In the genomic region with DNA sequence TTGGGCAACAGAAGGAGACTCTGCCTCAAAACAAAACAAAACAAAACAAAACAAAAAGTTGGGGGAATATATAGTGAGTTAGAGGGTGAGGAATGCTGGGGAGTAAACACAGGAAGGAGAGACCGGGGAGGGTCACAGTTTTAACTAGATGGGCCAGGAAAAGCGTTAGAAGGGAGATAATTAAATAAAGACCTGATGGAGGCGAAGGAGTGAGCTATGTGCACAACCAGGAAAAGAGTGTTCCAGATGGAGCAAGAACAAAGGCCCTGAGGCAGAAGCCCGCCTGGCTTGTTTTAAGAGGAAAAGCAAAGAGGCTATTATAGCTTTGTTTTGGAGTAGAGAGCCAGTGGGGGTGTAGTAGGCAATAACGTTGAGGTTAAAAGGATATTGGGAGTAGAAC, we compare ENCODE assay signal across 21 cellular contexts. TPM values are rescaled to one million over a fixed set of nuclear protein-coding genes. Genes with fewer than 3 reads are reported as not detected.
A peak's percentile ranks its signal among the peaks of the same experiment; 100 is the strongest.
DNase-seq lines count a peak whose midpoint lies in the region; ATAC-seq, FAIRE-seq and TF ChIP-seq lines count a peak whose summit lies in the region.
"Had no signal": no experiment of that assay in that cellular context is flagged by ENCODE, and none has a peak within 500 bp of the region (broad histone marks: within the 10 kb centered on the region; RNA-seq: fewer than 3 reads in every experiment).

No MANE protein-coding gene starts in this region.

- H2AK5ac ChIP-seq in IMR-90 (ENCODE audit: low read depth, low read length), result no peak overlapping the region; the same call in 1 of the 2 replicates

- H3K4me2 ChIP-seq in IMR-90 (ENCODE audit: low read depth, low read length), result no peak overlapping the region; the same call in 1 of the 2 replicates
- H3K4me2 ChIP-seq: SK-N-SH had no signal

- CTCF ChIA-PET in IMR-90 (lab: Yijun Ruan, JAX), result interaction anchor here (0.8 kb wide), 1 partner anchor 72 kb away, joined by 3 read pairs; no protein-coding TSS in a partner anchor
- CTCF ChIA-PET in activated CD4-positive, alpha-beta memory T cell treated with anti-CD3 and anti-CD28 coated beads for 36 hours (lab: Charles Lee), result interaction anchor here (1.0 to 1.3 kb wide), 2 partner anchors 8 to 44 kb away, joined by 3 read pairs; no protein-coding TSS in a partner anchor

- H3K79me1 ChIP-seq in IMR-90 (ENCODE audit: low read depth in 1 of 2, low read length in 2 of 2), result peaks cover under 1 to 1% of the 10 kb centered on the region in 2 experiments; a peak in 3 of 4 replicates

- H3K9me1 ChIP-seq in IMR-90 (ENCODE audit: insufficient read depth, low read length), result peaks cover 4% of the 10 kb centered on the region

- H4K91ac ChIP-seq in IMR-90 (ENCODE audit: insufficient read depth, low read depth, low read length), result no peak overlapping the region

- H3K9me3 Mint-ChIP-seq in activated CD4-positive, alpha-beta memory T cell treated with anti-CD3 and anti-CD28 coated beads for 36 hours, result no peaks in the 10 kb centered on the region
- H3K9me3 Mint-ChIP-seq: T-helper 2 cell treated with Interferon-gamma antibody and Interleukin-4, amounts not matched to agents 5 μg/mL and 100 μg/mL, for 36 hours; WTC11 had no signal

- H3K27ac ChIP-seq in IMR-90 (ENCODE audit: insufficient read depth, low read length) (no peak overlapping the region), SJSA1 (peak overlapping the region; percentile 52), right lobe of liver (peak overlapping the region; percentile 39 to 97 (median 82)), thyroid gland (peak overlapping the region in 2 of 3 donors; percentile 72 to 90)
- H3K27ac ChIP-seq: right atrium auricular region had no signal

- no peak overlapping the region for H3K18ac ChIP-seq in IMR-90 (ENCODE audit: low read depth, low read length)

- H3K36me3 Mint-ChIP-seq in activated CD4-positive, alpha-beta memory T cell treated with anti-CD3 and anti-CD28 coated beads for 36 hours, result no peaks in the 10 kb centered on the region
- H3K36me3 Mint-ChIP-seq: brain, WTC11 had no signal

- no peak overlapping the region for H2BK5ac ChIP-seq in IMR-90 (ENCODE audit: low read depth, low read length, poor library complexity, severe bottlenecking)

- 0 out of 4 replicates have a peak overlapping the region, but pooled peaks of 1 of the 2 experiments have one; percentile 35 for H4K8ac ChIP-seq in IMR-90 (ENCODE audit: low read depth in 2 of 2, low read length in 2 of 2)

- no peaks in the 10 kb centered on the region for H3K36me3 ChIP-seq in IMR-90 (ENCODE audit: control insufficient read depth, insufficient read depth, low read length)
- H3K36me3 ChIP-seq in SJSA1, result no peaks in the 10 kb centered on the region
- no peaks in the 10 kb centered on the region for H3K36me3 ChIP-seq in right lobe of liver
- no peaks in the 10 kb centered on the region for H3K36me3 ChIP-seq in thyroid gland
- H3K36me3 ChIP-seq: right atrium auricular region had no signal

- WGBS in IMR-90 (ENCODE audit: extremely low coverage in 2 of 2, insufficient read length in 1 of 2), 2 experiments, result 48% methylated on average over 4 of the region's 5 CpGs; no CpG with 5 or more reads in 1 of the 2 experiments
- WGBS in right lobe of liver (ENCODE audit: insufficient coverage, low coverage, low lambda C conversion rate, missing lambda C conversion rate), result 52% methylated on average over 4 of the region's 5 CpGs
- WGBS in thyroid gland, 2 donors, result 67 to 70% methylated on average over 5 of the region's 5 CpGs

- TF ChIP-seq RAD21 in IMR-90 (IDR thresholded peaks at IDR 0.05; ENCODE audit: low read length), result no peak

- no peak overlapping the region for H3K56ac ChIP-seq in IMR-90 (ENCODE audit: extremely low read depth, insufficient read depth, low read length)

- H3K4me1 ChIP-seq in IMR-90 (ENCODE audit: control insufficient read depth, insufficient read depth, low read length) (peaks cover 4% of the 10 kb centered on the region; the same call in 1 of the 2 replicates), SJSA1 (replicated peaks) (peaks cover 25% of the 10 kb centered on the region), right lobe of liver (peaks cover 0 to 41% (median 15%) of the 10 kb centered on the region in 4 donors), thyroid gland (peaks cover 14 to 34% of the 10 kb centered on the region in 2 donors)
- H3K4me1 ChIP-seq: right atrium auricular region had no signal

- intact Hi-C loops in IMR-90 (cut with micrococcal nuclease) (no loop called here), right lobe of liver (cut with DNase I) (no loop called here), thyroid gland (cut with DNase I) (loop anchor here (10.0 kb wide), 1 partner anchor 78 kb away; no protein-coding TSS in a partner anchor)
- intact Hi-C loops in activated CD4-positive, alpha-beta memory T cell treated with anti-CD3 and anti-CD28 coated beads for 36 hours (cut with micrococcal nuclease), result no loop called here

- DNase-seq in IMR-90, result no peak
- peak; percentile 60 to 85 for DNase-seq in SJSA1 (ENCODE audit: low read depth in 1 of 2, low spot score in 2 of 2)
- no peak for DNase-seq in right lobe of liver
- DNase-seq in thyroid gland, result no peak
- DNase-seq in activated CD4-positive, alpha-beta memory T cell treated with anti-CD3 and anti-CD28 coated beads for 36 hours, result no peak
- DNase-seq in RCC 7860 (ENCODE audit: low spot score), result no peak
- DNase-seq in NCI-H187 treated with DMSO at 0.1 percent for 48 hours (lab: John Stamatoyannopoulos, UW), result no peak
- DNase-seq: AML-193, EL, left cardiac atrium, mucosa of descending colon, NCI-H1417 treated with DMSO at 0.1 percent for 48 hours, NCI-H345, SK-N-SH had no signal

- H3K14ac ChIP-seq in IMR-90 (replicated peaks; ENCODE audit: low read depth, low read length), result no peak overlapping the region

- POLR2A ChIA-PET in IMR-90 (lab: Charles Lee; ENCODE audit: unreplicated experiment), result no interaction called here
- POLR2A ChIA-PET in activated CD4-positive, alpha-beta memory T cell treated with anti-CD3 and anti-CD28 coated beads for 36 hours (lab: Charles Lee), result no interaction called here

- no peak overlapping the region for H3K23ac ChIP-seq in IMR-90 (ENCODE audit: low read depth, low read length)

- no TSS peak for BruUV-seq in IMR-90 (replicated peaks; lab: Mats Ljungman, UMichigan)

- H3K27me3 ChIP-seq in IMR-90 (ENCODE audit: control insufficient read depth, insufficient read depth, low read length) (no peaks in the 10 kb centered on the region), SJSA1 (replicated peaks) (no peaks in the 10 kb centered on the region), right lobe of liver (no peaks in the 10 kb centered on the region), thyroid gland (no peaks in the 10 kb centered on the region)
- H3K27me3 ChIP-seq: right atrium auricular region had no signal

- FAIRE-seq in RCC 7860 (lab: Jason Lieb, UNC), result no peak
- FAIRE-seq: colon, H1, HTR-8/SVneo had no signal

- H2AK9ac ChIP-seq in IMR-90 (replicated peaks; ENCODE audit: low read depth, low read length, poor library complexity), result no peak overlapping the region

- H3K4me1 Mint-ChIP-seq in activated CD4-positive, alpha-beta memory T cell treated with anti-CD3 and anti-CD28 coated beads for 36 hours (ENCODE audit: low read depth), result peaks cover 6% of the 10 kb centered on the region

- TF ChIP-seq POLR2A in IMR-90 (IDR thresholded peaks at IDR 0.05; ENCODE audit: low read depth, low read length) (no peak), right lobe of liver (IDR thresholded peaks at IDR 0.05) (no peak), thyroid gland (IDR thresholded peaks at IDR 0.05) (no peak)

- H3K4me3 ChIP-seq in IMR-90 (ENCODE audit: insufficient read depth, low read depth, low read length), result no peak overlapping the region
- H3K4me3 ChIP-seq in SJSA1, result no peak overlapping the region
- H3K4me3 ChIP-seq in right lobe of liver, result no peak overlapping the region
- no peak overlapping the region for H3K4me3 ChIP-seq in thyroid gland (replicated peaks in 1 of 3)
- H3K4me3 ChIP-seq: mucosa of descending colon, right atrium auricular region had no signal

- in situ Hi-C loops in IMR-90 (cut with MboI; ENCODE audit: low sequenced_read_pairs), result no loop called here

- H3K4ac ChIP-seq in IMR-90 (ENCODE audit: low read depth, low read length), result no peak overlapping the region; the same call in 1 of the 2 replicates

- H3K27ac Mint-ChIP-seq in activated CD4-positive, alpha-beta memory T cell treated with anti-CD3 and anti-CD28 coated beads for 36 hours, result no peak overlapping the region
- H3K27ac Mint-ChIP-seq: T-helper 2 cell treated with Interferon-gamma antibody and Interleukin-4, amounts not matched to agents 5 μg/mL and 100 μg/mL, for 36 hours; WTC11 had no signal

- H2BK120ac ChIP-seq in IMR-90 (ENCODE audit: low read depth, low read length), result 0 out of 2 replicates have a peak overlapping the region, but pooled peaks have one; percentile 45

- H4K20me1 ChIP-seq in IMR-90 (ENCODE audit: insufficient read depth, low read length), result no peaks in the 10 kb centered on the region

- H2AFZ ChIP-seq in IMR-90 (replicated peaks; ENCODE audit: low read length, poor library complexity), result peak overlapping the region; percentile 66

- dilution Hi-C loops in IMR-90 (cut with HindIII; ENCODE audit: low sequenced_read_pairs, unreplicated experiment), result no loop called here

- H3K9me3 ChIP-seq in IMR-90 (ENCODE audit: control insufficient read depth, insufficient read depth, low read length), result no peaks in the 10 kb centered on the region
- no peaks in the 10 kb centered on the region for H3K9me3 ChIP-seq in SJSA1 (replicated peaks)
- H3K9me3 ChIP-seq in right lobe of liver, result no peaks in the 10 kb centered on the region
- H3K9me3 ChIP-seq in thyroid gland, result no peaks in the 10 kb centered on the region
- H3K9me3 ChIP-seq: mucosa of descending colon, right atrium auricular region, SK-N-SH had no signal

- no peak overlapping the region for H2BK15ac ChIP-seq in IMR-90 (ENCODE audit: low read depth, low read length)

- H2BK20ac ChIP-seq in IMR-90 (ENCODE audit: low read depth, low read length), result no peak overlapping the region; the same call in 1 of the 2 replicates

- no peak overlapping the region for H3K4me3 Mint-ChIP-seq in activated CD4-positive, alpha-beta memory T cell treated with anti-CD3 and anti-CD28 coated beads for 36 hours
- H3K4me3 Mint-ChIP-seq: brain; T-helper 2 cell treated with Interferon-gamma antibody and Interleukin-4, amounts not matched to agents 5 μg/mL and 100 μg/mL, for 36 hours; WTC11 had no signal

- H3K27me3 Mint-ChIP-seq in activated CD4-positive, alpha-beta memory T cell treated with anti-CD3 and anti-CD28 coated beads for 36 hours, result no peaks in the 10 kb centered on the region
- H3K27me3 Mint-ChIP-seq: brain had no signal

- TF ChIP-seq CTCF in IMR-90 (conservative IDR thresholded peaks at IDR 0.05; ENCODE audit: low read depth, low read length) (no peak), right lobe of liver (IDR thresholded peaks at IDR 0.05) (no peak), thyroid gland (IDR thresholded peaks at IDR 0.05) (no peak)

- ATAC-seq in IMR-90 (ENCODE audit: low read depth) (peak; percentile 8; the same call in 1 of the 2 replicates), right lobe of liver (no peak)
- ATAC-seq: left cardiac atrium, WTC11 had no signal

- no peak overlapping the region for H3K9ac ChIP-seq in IMR-90 (ENCODE audit: low read depth, low read length)
- H3K9ac ChIP-seq: SK-N-SH had no signal

- 0 out of 2 replicates have a peak overlapping the region, but pooled peaks have one; percentile 20 for H4K5ac ChIP-seq in IMR-90 (ENCODE audit: low read depth, low read length)

RNA-seq across cellular contexts. Expression of gene PLA2G6, which starts 4.8 kb away (rescaled TPM):
- total RNA-seq in IMR-90 (2012; rRNA removed) (3.9 and 6.1 TPM in 2 replicates), right lobe of liver (10 to 100 TPM in 5 of 6 experiments, 1 to 10 TPM in 1; 8.1 to 32.9 (median 19.8) TPM), thyroid gland (100 to 1,000 TPM; 106 to 122 (median 112) TPM)
- 10.3 TPM in 2 replicates for polyA plus RNA-seq in IMR-90 (2012; rRNA removed)
- polyA plus RNA-seq in IMR-90 (2012; cell fraction: cytosol; rRNA removed), result 2.1 and 4.1 TPM in 2 replicates
- polyA plus RNA-seq in IMR-90 (2012; cell fraction: nucleus; rRNA removed; ENCODE audit: low replicate concordance), result 109 and 145 TPM in 2 replicates
- 1.0 and 2.5 TPM in 2 replicates for total RNA-seq in SJSA1 (2014; rRNA removed; shearing (Covaris generic))
- 10 to 100 TPM; 63.7 to 69.5 TPM for total RNA-seq in activated CD4-positive, alpha-beta memory T cell treated with anti-CD3 and anti-CD28 coated beads for 36 hours

RNA-seq across cellular contexts. Expression of gene MAFF, which starts 15.4 kb away (rescaled TPM):
- 18.3 and 24.2 TPM in 2 replicates for total RNA-seq in IMR-90 (2012; rRNA removed)
- 25.9 and 29.5 TPM in 2 replicates for polyA plus RNA-seq in IMR-90 (2012; rRNA removed)
- polyA plus RNA-seq in IMR-90 (2012; cell fraction: cytosol; rRNA removed), result 31.9 and 44.3 TPM in 2 replicates
- 60.3 and 64.4 TPM in 2 replicates for polyA plus RNA-seq in IMR-90 (2012; cell fraction: nucleus; rRNA removed; ENCODE audit: low replicate concordance)
- total RNA-seq in SJSA1 (2014; rRNA removed; shearing (Covaris generic)), result 45.7 and 52.1 TPM in 2 replicates
- 10 to 100 TPM in 3 of 6 experiments, 1 to 10 TPM in 3; 2.6 to 30.6 (median 11.0) TPM for total RNA-seq in right lobe of liver
- total RNA-seq in thyroid gland, result 100 to 1,000 TPM in 1 of 4 donors, 10 to 100 TPM in 3; 13.1 to 111 (median 24.6) TPM
- total RNA-seq in activated CD4-positive, alpha-beta memory T cell treated with anti-CD3 and anti-CD28 coated beads for 36 hours, result 10 to 100 TPM; 15.5 to 15.9 TPM

Comparison
In these comparisons a context has a peak if more than half of its experiments do, and no peak if none do; other contexts are left out.
1. DNase-seq: peak in SJSA1 (2 of 2); none in IMR-90 (single experiment), right lobe of liver (0 of 3), thyroid gland (0 of 2), activated CD4-positive, alpha-beta memory T cell treated with anti-CD3 and anti-CD28 coated beads for 36 hours (single experiment), RCC 7860 (single experiment) and NCI-H187 treated with DMSO at 0.1 percent for 48 hours (single experiment).